ENCODE assay signal across 8 cellular contexts in genomic region chr6:2971420-2972218, GRCh38. TPM values are rescaled to one million over a fixed set of nuclear protein-coding genes. Genes with fewer than 3 reads are reported as not detected.
DNase-seq lines count a peak whose midpoint lies in the region; ATAC-seq, FAIRE-seq and TF ChIP-seq lines count a peak whose summit lies in the region.

Gene SERPINB6 (minus strand): TSS chr6:2971567. CDS start chr6:2959332, 12,235 bp downstream.

- no peaks in the 10 kb centered on the region for H3K9me3 Mint-ChIP-seq in T-cell

- peaks cover 0 to 4% of the 10 kb centered on the region in 2 experiments; a peak in 1 of 3 replicates for H3K36me3 ChIP-seq in HEK293 (ENCODE audit: control insufficient read depth in 2 of 2, insufficient read depth in 1 of 2, low read length in 2 of 2)
- H3K36me3 ChIP-seq in neutrophil = no peaks in the 10 kb centered on the region

- H3K4me3 ChIP-seq in AG10803 (ENCODE audit: low read length) (peak within 1 kb of the TSS; percentile 68), HEK293 (ENCODE audit: low read depth, low read length) (peak within 1 kb of the TSS; percentile 70), neutrophil (ENCODE audit: low read depth in 1 of 2, low read length in 1 of 2) (peak within 1 kb of the TSS; percentile 84 to 93)

- CTCF ChIA-PET in HEK293 (lab: Yijun Ruan, JAX) (interaction anchor here (0.5 to 1.6 kb wide), 4 partner anchors 9 to 154 kb away, joined by 3 to 5 read pairs (median 3); no protein-coding TSS in a partner anchor), T-cell (lab: Charles Lee) (interaction anchor here in 1 of 2 donors (0.6 to 1.3 kb wide), 4 partner anchors 11 to 1165 kb away, joined by 3 to 5 read pairs (median 4); no protein-coding TSS in a partner anchor)

- H3K27me3 Mint-ChIP-seq in T-cell = peaks cover 0 to 7% of the 10 kb centered on the region in 2 donors

- intact Hi-C loops in Right ventricle myocardium superior (cut with DNase I) = no loop called here

- peak; percentile 65 to 71 (median 68) for ATAC-seq in T-cell (replicated peaks in 1 of 4)
- peak; percentile 92 for ATAC-seq in Right ventricle myocardium superior (ENCODE audit: poor library complexity)
- no peak for ATAC-seq in HG03135 (IDR thresholded peaks at IDR 0.05; ENCODE audit: unreplicated experiment)

- H3K27ac ChIP-seq in HEK293 (ENCODE audit: extremely low read depth, low read depth, low read length) = peak within 1 kb of the TSS; percentile 90
- H3K27ac ChIP-seq in neutrophil = peak within 1 kb of the TSS; percentile 91

- no peaks in the 10 kb centered on the region for H3K27me3 ChIP-seq in neutrophil

- DNase-seq in AG10803 (ENCODE audit: low read depth) (peak; percentile 85), T-cell (peak in 23 of 34 experiments; percentile 13 to 44 (median 26)), amygdala (lab: John Stamatoyannopoulos, UW) (peak in 55 of 56 donors; percentile 25 to 85 (median 69)), Right ventricle myocardium superior (peak; percentile 90), urothelium cell line (ENCODE audit: low spot score) (peak; percentile 44)

- TF ChIP-seq CTCF in AG10803 (conservative IDR thresholded peaks at IDR 0.05; ENCODE audit: low read length) (no peak), HEK293 (tag by site-specific recombination; IDR thresholded peaks at IDR 0.05) (peak; percentile 47), neutrophil (IDR thresholded peaks at IDR 0.05) (no peak)

- H3K4me1 ChIP-seq in HEK293 (ENCODE audit: control insufficient read depth, insufficient read depth, low read length) (peaks cover 6% of the 10 kb centered on the region), neutrophil (ENCODE audit: control insufficient read depth in 1 of 2, insufficient read depth in 1 of 2, low read depth in 1 of 2, low read length in 1 of 2) (peaks cover 9 to 17% of the 10 kb centered on the region in 2 experiments)

- no peak for FAIRE-seq in urothelium cell line (lab: Jason Lieb, UNC)

- no peaks in the 10 kb centered on the region for H3K9me3 ChIP-seq in HEK293 (ENCODE audit: control insufficient read depth, insufficient read depth, low read depth, low read length)
- H3K9me3 ChIP-seq in neutrophil = no peaks in the 10 kb centered on the region

- peak within 1 kb of the TSS; percentile 89 to 92 for H3K27ac Mint-ChIP-seq in T-cell

- peaks cover 31 to 44% (median 43%) of the 10 kb centered on the region in 3 donors for H3K4me1 Mint-ChIP-seq in T-cell

- POLR2A ChIA-PET in HEK293 (lab: Yijun Ruan, JAX) (interaction anchor here (0.5 to 2.0 kb wide), 13 partner anchors 9 to 278 kb away, joined by 3 to 25 read pairs (median 4); partner anchors contain the start of genes BPHL, NQO2 and SERPINB1), T-cell (lab: Charles Lee) (interaction anchor here (0.6 to 1.4 kb wide), 6 partner anchors 18 to 1442 kb away, joined by 3 to 9 read pairs (median 3); no protein-coding TSS in a partner anchor)

- peaks cover 2% of the 10 kb centered on the region for H3K36me3 Mint-ChIP-seq in T-cell

- H3K4me3 Mint-ChIP-seq in T-cell = peak within 1 kb of the TSS; percentile 83 to 87 (median 85)

TF ChIP-seq in HEK293, 187 proteins besides CTCF, POLR2A, EP300 and RAD21 (continues in another document):
- TF ChIP-seq, protein P1, sequence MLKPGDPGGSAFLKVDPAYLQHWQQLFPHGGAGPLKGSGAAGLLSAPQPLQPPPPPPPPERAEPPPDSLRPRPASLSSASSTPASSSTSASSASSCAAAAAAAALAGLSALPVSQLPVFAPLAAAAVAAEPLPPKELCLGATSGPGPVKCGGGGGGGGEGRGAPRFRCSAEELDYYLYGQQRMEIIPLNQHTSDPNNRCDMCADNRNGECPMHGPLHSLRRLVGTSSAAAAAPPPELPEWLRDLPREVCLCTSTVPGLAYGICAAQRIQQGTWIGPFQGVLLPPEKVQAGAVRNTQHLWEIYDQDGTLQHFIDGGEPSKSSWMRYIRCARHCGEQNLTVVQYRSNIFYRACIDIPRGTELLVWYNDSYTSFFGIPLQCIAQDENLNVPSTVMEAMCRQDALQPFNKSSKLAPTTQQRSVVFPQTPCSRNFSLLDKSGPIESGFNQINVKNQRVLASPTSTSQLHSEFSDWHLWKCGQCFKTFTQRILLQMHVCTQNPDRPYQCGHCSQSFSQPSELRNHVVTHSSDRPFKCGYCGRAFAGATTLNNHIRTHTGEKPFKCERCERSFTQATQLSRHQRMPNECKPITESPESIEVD (tag by site-specific recombination; IDR thresholded peaks at IDR 0.05) = no peak
- 0 out of 2 replicates have a peak, but pooled peaks have one; percentile 19 for TF ChIP-seq ZNF324 (tag by site-specific recombination; IDR thresholded peaks at IDR 0.05)
- no peak for TF ChIP-seq REPIN1 (tag by site-specific recombination; IDR thresholded peaks at IDR 0.05; ENCODE audit: low read depth)
- no peak for TF ChIP-seq ZSCAN16 (tag by site-specific recombination; IDR thresholded peaks at IDR 0.05)
- TF ChIP-seq SP2 (tag by site-specific recombination; IDR thresholded peaks at IDR 0.05) = peak; percentile 72
- TF ChIP-seq KLF1 (tag by site-specific recombination; IDR thresholded peaks at IDR 0.05) = 0 out of 2 replicates have a peak, but pooled peaks have one; percentile 40
- TF ChIP-seq, protein P2, sequence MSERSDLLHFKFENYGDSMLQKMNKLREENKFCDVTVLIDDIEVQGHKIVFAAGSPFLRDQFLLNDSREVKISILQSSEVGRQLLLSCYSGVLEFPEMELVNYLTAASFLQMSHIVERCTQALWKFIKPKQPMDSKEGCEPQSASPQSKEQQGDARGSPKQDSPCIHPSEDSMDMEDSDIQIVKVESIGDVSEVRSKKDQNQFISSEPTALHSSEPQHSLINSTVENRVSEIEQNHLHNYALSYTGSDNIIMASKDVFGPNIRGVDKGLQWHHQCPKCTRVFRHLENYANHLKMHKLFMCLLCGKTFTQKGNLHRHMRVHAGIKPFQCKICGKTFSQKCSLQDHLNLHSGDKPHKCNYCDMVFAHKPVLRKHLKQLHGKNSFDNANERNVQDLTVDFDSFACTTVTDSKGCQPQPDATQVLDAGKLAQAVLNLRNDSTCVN (tag by site-specific recombination; optimal IDR thresholded peaks at IDR 0.05) = peak; percentile 93
- no peak for TF ChIP-seq KLF10 (tag by site-specific recombination; IDR thresholded peaks at IDR 0.05)
- TF ChIP-seq ZNF433 (tag by site-specific recombination; IDR thresholded peaks at IDR 0.05; ENCODE audit: low read depth) = no peak
- TF ChIP-seq SCRT1 (tag by site-specific recombination; IDR thresholded peaks at IDR 0.05; ENCODE audit: borderline replicate concordance) = no peak
- TF ChIP-seq FEZF1 (tag by site-specific recombination; IDR thresholded peaks at IDR 0.05) = peak; percentile 36; the same call in 1 of the 2 replicates
- no peak for TF ChIP-seq ZNF549 (tag by site-specific recombination; IDR thresholded peaks at IDR 0.05)
- TF ChIP-seq ZBTB20 (tag by site-specific recombination; IDR thresholded peaks at IDR 0.05) = peak; percentile 93
- no peak for TF ChIP-seq ZNF658 (tag by site-specific recombination; IDR thresholded peaks at IDR 0.05)
- TF ChIP-seq SETDB1 (IDR thresholded peaks at IDR 0.05; ENCODE audit: insufficient read length, low read length) = no peak
- no peak for TF ChIP-seq MYNN (tag by site-specific recombination; IDR thresholded peaks at IDR 0.05; ENCODE audit: borderline replicate concordance)
- no peak for TF ChIP-seq ZNF175 (tag by site-specific recombination; IDR thresholded peaks at IDR 0.05)
- TF ChIP-seq ZNF391 (tag by site-specific recombination; IDR thresholded peaks at IDR 0.05; ENCODE audit: borderline replicate concordance, low read depth) = no peak
- no peak for TF ChIP-seq ZNF514 (tag by site-specific recombination; IDR thresholded peaks at IDR 0.05)
- TF ChIP-seq GFI1B (tag by site-specific recombination; IDR thresholded peaks at IDR 0.05) = no peak
- TF ChIP-seq, protein P3, sequence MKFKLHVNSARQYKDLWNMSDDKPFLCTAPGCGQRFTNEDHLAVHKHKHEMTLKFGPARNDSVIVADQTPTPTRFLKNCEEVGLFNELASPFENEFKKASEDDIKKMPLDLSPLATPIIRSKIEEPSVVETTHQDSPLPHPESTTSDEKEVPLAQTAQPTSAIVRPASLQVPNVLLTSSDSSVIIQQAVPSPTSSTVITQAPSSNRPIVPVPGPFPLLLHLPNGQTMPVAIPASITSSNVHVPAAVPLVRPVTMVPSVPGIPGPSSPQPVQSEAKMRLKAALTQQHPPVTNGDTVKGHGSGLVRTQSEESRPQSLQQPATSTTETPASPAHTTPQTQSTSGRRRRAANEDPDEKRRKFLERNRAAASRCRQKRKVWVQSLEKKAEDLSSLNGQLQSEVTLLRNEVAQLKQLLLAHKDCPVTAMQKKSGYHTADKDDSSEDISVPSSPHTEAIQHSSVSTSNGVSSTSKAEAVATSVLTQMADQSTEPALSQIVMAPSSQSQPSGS (tag by site-specific recombination; IDR thresholded peaks at IDR 0.05; ENCODE audit: low read depth) = no peak
- TF ChIP-seq KLF9 (tag by site-specific recombination; IDR thresholded peaks at IDR 0.05; ENCODE audit: low read depth) = no peak
- no peak for TF ChIP-seq ZFP3 (tag by site-specific recombination; IDR thresholded peaks at IDR 0.05; ENCODE audit: low read depth)
- TF ChIP-seq ZNF362 (tag by site-specific recombination; IDR thresholded peaks at IDR 0.05) = no peak
- no peak for TF ChIP-seq ZNF19 (tag by site-specific recombination; IDR thresholded peaks at IDR 0.05; ENCODE audit: low read depth)
- TF ChIP-seq ZSCAN30 (tag by site-specific recombination; IDR thresholded peaks at IDR 0.05) = 0 out of 2 replicates have a peak, but pooled peaks have one; percentile 15

RNA-seq across cellular contexts. Expression of gene SERPINB6, which starts in this region (rescaled TPM):
- total RNA-seq in T-cell (10 to 100 TPM; 30.0 to 49.0 (median 38.0) TPM), Right ventricle myocardium superior (265 TPM)

Comparison
In these comparisons a context has a peak if more than half of its experiments do, and no peak if none do; other contexts are left out.
1. DNase-seq: peak in every context shown above with its lines; median percentile 90 in Right ventricle myocardium superior; 85 in AG10803; 69 in amygdala; 44 in urothelium cell line; 26 in T-cell.